9 cellular contexts compared by ENCODE assay signal in the genomic region with DNA sequence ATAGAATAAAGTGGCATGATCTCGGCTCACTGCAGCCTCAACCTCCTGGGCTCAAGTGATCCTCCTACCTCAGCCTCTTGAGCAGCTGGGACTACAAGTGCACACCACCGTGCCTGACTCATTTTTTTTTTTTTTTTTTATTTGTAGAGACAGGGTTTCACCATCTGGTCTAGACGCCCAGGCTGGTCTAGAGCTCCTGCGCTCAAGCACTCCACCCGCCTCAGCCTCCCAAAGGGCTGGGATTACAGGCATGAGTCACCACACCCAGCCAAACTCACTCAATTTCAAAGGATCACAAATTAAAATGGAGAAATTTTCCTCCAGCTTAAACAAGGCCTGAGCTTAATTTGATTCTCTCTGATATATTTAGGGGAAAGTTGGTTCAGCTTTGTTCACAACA. TPM values are rescaled to one million over a fixed set of nuclear protein-coding genes. Genes with fewer than 3 reads are reported as not detected.
A peak's percentile ranks its signal among the peaks of the same experiment; 100 is the strongest.
DNase-seq lines count a peak whose midpoint lies in the region; ATAC-seq and TF ChIP-seq lines count a peak whose summit lies in the region.
"Had no signal": no experiment of that assay in that cellular context is flagged by ENCODE, and none has a peak within 500 bp of the region (broad histone marks: within the 10 kb centered on the region; RNA-seq: fewer than 3 reads in every experiment).

No MANE protein-coding gene starts in this region.

- H3K27me3 ChIP-seq in MG63 (no peaks in the 10 kb centered on the region), left lung (no peaks in the 10 kb centered on the region)

- H3K4me3 ChIP-seq in MG63 (no peak overlapping the region), left lung (no peak overlapping the region)

- H3K9me3 Mint-ChIP-seq in naive thymus-derived CD8-positive, alpha-beta T cell, result no peaks in the 10 kb centered on the region
- no peaks in the 10 kb centered on the region for H3K9me3 Mint-ChIP-seq in natural killer cell

- POLR2A ChIA-PET in naive thymus-derived CD8-positive, alpha-beta T cell (lab: Charles Lee), result interaction anchor here (0.7 to 1.2 kb wide), 2 partner anchors 31 to 309 kb away, joined by 3 to 4 read pairs; partner anchors contain the start of gene WDR73

- H3K27ac ChIP-seq in left lung, result no peak overlapping the region

- H3K9me3 ChIP-seq in MG63 (no peaks in the 10 kb centered on the region), left lung (no peaks in the 10 kb centered on the region)

- DNase-seq in CD1c-positive myeloid dendritic cell (ENCODE audit: extremely low spot score) (peak; percentile 61), MG63 (peak; percentile 86), astrocyte of the hippocampus (ENCODE audit: low read depth, low spot score) (peak; percentile 60), left lung (peak in 1 of 2 donors; percentile 50), natural killer cell (no peak)
- DNase-seq in naive thymus-derived CD8-positive, alpha-beta T cell, result no peak
- DNase-seq: kidney had no signal

- H3K4me1 Mint-ChIP-seq in naive thymus-derived CD8-positive, alpha-beta T cell, result peaks cover 3 to 24% (median 4%) of the 10 kb centered on the region in 4 donors
- H3K4me1 Mint-ChIP-seq in natural killer cell, result peaks cover 8 to 14% of the 10 kb centered on the region in 2 donors

- intact Hi-C loops in left lung (cut with DNase I) (no loop called here), natural killer cell (cut with micrococcal nuclease) (no loop called here)

- peaks cover 0 to 70% (median 8%) of the 10 kb centered on the region in 3 donors for H3K36me3 Mint-ChIP-seq in naive thymus-derived CD8-positive, alpha-beta T cell
- H3K36me3 Mint-ChIP-seq in natural killer cell, result peaks cover 3% of the 10 kb centered on the region

- no peaks in the 10 kb centered on the region for H3K27me3 Mint-ChIP-seq in naive thymus-derived CD8-positive, alpha-beta T cell
- H3K27me3 Mint-ChIP-seq in natural killer cell (ENCODE audit: low read depth in 2 of 2), result no peaks in the 10 kb centered on the region

- H3K27ac Mint-ChIP-seq in naive thymus-derived CD8-positive, alpha-beta T cell, result peak overlapping the region in 5 of 10 donors; percentile 24 to 61 (median 48)
- H3K27ac Mint-ChIP-seq in natural killer cell, result no peak overlapping the region

- ATAC-seq in left lung (peak; percentile 85), GM19023 (IDR thresholded peaks at IDR 0.05; ENCODE audit: unreplicated experiment) (no peak), natural killer cell (no peak), HG02678 (IDR thresholded peaks at IDR 0.05; ENCODE audit: unreplicated experiment) (no peak)
- no peak for ATAC-seq in naive thymus-derived CD8-positive, alpha-beta T cell

- H3K4me1 ChIP-seq in left lung, result peaks cover 0 to 23% of the 10 kb centered on the region in 2 donors

- peaks cover 79% of the 10 kb centered on the region for H3K36me3 ChIP-seq in MG63
- H3K36me3 ChIP-seq in left lung, result peaks cover 0 to 84% of the 10 kb centered on the region in 2 donors

- TF ChIP-seq CTCF in left lung (IDR thresholded peaks at IDR 0.05) (no peak), natural killer cell (IDR thresholded peaks at IDR 0.05) (no peak)

- no peak overlapping the region for H3K4me3 Mint-ChIP-seq in naive thymus-derived CD8-positive, alpha-beta T cell
- no peak overlapping the region for H3K4me3 Mint-ChIP-seq in natural killer cell

RNA-seq across cellular contexts. Expression of gene NMB, which starts 27.3 kb away (rescaled TPM):
- 0.25 TPM in 1 of 2 replicates, not detected in the other for total RNA-seq in MG63 (2014; rRNA removed; shearing (Covaris generic); ENCODE audit: low replicate concordance)
- total RNA-seq in left lung (1 to 10 TPM; 4.6 to 6.6 TPM), natural killer cell (1 to 10 TPM; 3.8 to 6.4 (median 5.1) TPM)
- total RNA-seq in naive thymus-derived CD8-positive, alpha-beta T cell, result 1 to 10 TPM; 1.6 to 2.1 TPM
- 1 to 10 TPM; 1.9 to 5.7 (median 3.3) TPM for polyA plus RNA-seq in naive thymus-derived CD8-positive, alpha-beta T cell

RNA-seq across cellular contexts. Expression of gene SEC11A, which starts 30.6 kb away (rescaled TPM):
- total RNA-seq in MG63 (2014; rRNA removed; shearing (Covaris generic); ENCODE audit: low replicate concordance), result 294 and 550 TPM in 2 replicates
- total RNA-seq in left lung (100 to 1,000 TPM; 159 to 160 TPM), natural killer cell (10 to 100 TPM; 78.7 to 89.3 (median 81.8) TPM)
- total RNA-seq in naive thymus-derived CD8-positive, alpha-beta T cell, result 10 to 100 TPM; 68.3 to 70.6 TPM
- 100 to 1,000 TPM; 103 to 128 (median 119) TPM for polyA plus RNA-seq in naive thymus-derived CD8-positive, alpha-beta T cell

RNA-seq across cellular contexts. Expression of gene WDR73, which starts 31.2 kb away (rescaled TPM):
- total RNA-seq in MG63 (2014; rRNA removed; shearing (Covaris generic); ENCODE audit: low replicate concordance), result 34.2 and 34.3 TPM in 2 replicates
- total RNA-seq in left lung, result 10 to 100 TPM; 25.5 to 25.7 TPM
- total RNA-seq in naive thymus-derived CD8-positive, alpha-beta T cell, result 10 to 100 TPM; 38.3 to 43.2 TPM
- polyA plus RNA-seq in naive thymus-derived CD8-positive, alpha-beta T cell, result 10 to 100 TPM; 12.2 to 18.8 (median 17.9) TPM
- 10 to 100 TPM; 19.2 to 26.7 (median 19.7) TPM for total RNA-seq in natural killer cell

Comparison
In these comparisons a context has a peak if more than half of its experiments do, and no peak if none do; other contexts are left out.
1. DNase-seq: peak in CD1c-positive myeloid dendritic cell (single experiment), MG63 (single experiment) and astrocyte of the hippocampus (single experiment); none in naive thymus-derived CD8-positive, alpha-beta T cell (0 of 10) and natural killer cell (single experiment).